Comparison of ENCODE assay signal across 19 cellular contexts in the genomic region with DNA sequence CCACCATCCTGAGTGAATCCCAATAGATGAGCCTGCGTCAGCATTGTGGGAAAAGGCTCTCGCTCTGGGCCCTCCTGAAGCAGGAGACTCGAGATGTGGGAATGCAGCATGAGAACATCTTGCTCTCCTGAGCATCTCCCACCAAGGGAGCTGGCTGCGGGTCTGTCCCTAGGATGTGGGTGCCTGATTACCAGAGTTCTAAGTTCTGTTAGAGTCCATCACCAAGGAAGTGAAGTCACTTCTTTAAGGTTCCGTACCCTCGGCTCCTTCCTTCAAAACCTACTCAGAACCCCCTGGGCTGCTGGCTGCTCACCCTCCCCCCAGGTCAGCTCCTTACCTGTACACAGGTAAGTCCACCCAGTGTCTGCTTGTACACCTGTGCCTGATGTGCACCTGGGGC.
DNase-seq lines count a peak whose midpoint lies in the region; ATAC-seq and TF ChIP-seq lines count a peak whose summit lies in the region.
"Had no signal": no experiment of that assay in that cellular context is flagged by ENCODE, and none has a peak within 500 bp of the region (broad histone marks: within the 10 kb centered on the region; RNA-seq: fewer than 3 reads in every experiment).

No MANE protein-coding gene starts in this region.

- H3K4me3 Mint-ChIP-seq in activated CD8-positive, alpha-beta memory T cell treated with anti-CD3 and anti-CD28 coated beads, Interleukin-2, amount 10 ng/mL, durations not matched to agents 7 days and 5 days = no peak overlapping the region
- peak overlapping the region; percentile 41 to 48 for H3K4me3 Mint-ChIP-seq in effector memory CD8-positive, alpha-beta T cell
- no peak overlapping the region for H3K4me3 Mint-ChIP-seq in stimulated activated effector memory CD8-positive, alpha-beta T cell treated with anti-CD3 and anti-CD28 coated beads, Interleukin-12 subunit alpha, Interleukin-12 subunit beta, amount 100 ng/mL, for 72 hours
- H3K4me3 Mint-ChIP-seq: T-helper 1 cell treated with Interleukin-12 subunit alpha and Interleukin-12 subunit beta and Interleukin-4 antibody, amounts not matched to agents 30 μg/mL and 1 μg/mL, for 36 hours had no signal

- H3K9me3 Mint-ChIP-seq in activated CD8-positive, alpha-beta memory T cell treated with anti-CD3 and anti-CD28 coated beads, Interleukin-2, amount 10 ng/mL, durations not matched to agents 7 days and 5 days (ENCODE audit: low read depth) = no peaks in the 10 kb centered on the region
- no peaks in the 10 kb centered on the region for H3K9me3 Mint-ChIP-seq in effector memory CD8-positive, alpha-beta T cell
- no peaks in the 10 kb centered on the region for H3K9me3 Mint-ChIP-seq in stimulated activated effector memory CD8-positive, alpha-beta T cell treated with anti-CD3 and anti-CD28 coated beads, Interleukin-12 subunit alpha, Interleukin-12 subunit beta, amount 100 ng/mL, for 72 hours
- H3K9me3 Mint-ChIP-seq: T-helper 1 cell treated with Interleukin-12 subunit alpha and Interleukin-12 subunit beta and Interleukin-4 antibody, amounts not matched to agents 30 μg/mL and 1 μg/mL, for 36 hours had no signal

- H3K9me3 ChIP-seq in DND-41 (ENCODE audit: insufficient read depth, low read length, severe bottlenecking) = no peaks in the 10 kb centered on the region
- no peaks in the 10 kb centered on the region for H3K9me3 ChIP-seq in smooth muscle cell (replicated peaks; ENCODE audit: low read depth)

- peaks cover 28% of the 10 kb centered on the region for H3K4me1 Mint-ChIP-seq in activated CD8-positive, alpha-beta memory T cell treated with anti-CD3 and anti-CD28 coated beads, Interleukin-2, amount 10 ng/mL, durations not matched to agents 7 days and 5 days
- H3K4me1 Mint-ChIP-seq in effector memory CD8-positive, alpha-beta T cell (ENCODE audit: low read depth in 2 of 2) = peaks cover 57 to 67% of the 10 kb centered on the region in 2 donors
- H3K4me1 Mint-ChIP-seq in stimulated activated effector memory CD8-positive, alpha-beta T cell treated with anti-CD3 and anti-CD28 coated beads, Interleukin-12 subunit alpha, Interleukin-12 subunit beta, amount 100 ng/mL, for 72 hours = peaks cover 44% of the 10 kb centered on the region

- H3K27ac Mint-ChIP-seq in activated CD8-positive, alpha-beta memory T cell treated with anti-CD3 and anti-CD28 coated beads, Interleukin-2, amount 10 ng/mL, durations not matched to agents 7 days and 5 days = no peak overlapping the region
- H3K27ac Mint-ChIP-seq in effector memory CD8-positive, alpha-beta T cell = peak overlapping the region; percentile 95 to 96
- peak overlapping the region; percentile 52 for H3K27ac Mint-ChIP-seq in stimulated activated effector memory CD8-positive, alpha-beta T cell treated with anti-CD3 and anti-CD28 coated beads, Interleukin-12 subunit alpha, Interleukin-12 subunit beta, amount 100 ng/mL, for 72 hours
- H3K27ac Mint-ChIP-seq: T-helper 1 cell treated with Interleukin-12 subunit alpha and Interleukin-12 subunit beta and Interleukin-4 antibody, amounts not matched to agents 30 μg/mL and 1 μg/mL, for 36 hours had no signal

- no peaks in the 10 kb centered on the region for H4K20me1 ChIP-seq in DND-41 (ENCODE audit: insufficient read depth, low read length)
- no peaks in the 10 kb centered on the region for H4K20me1 ChIP-seq in smooth muscle cell (ENCODE audit: low read depth)

- CTCF ChIA-PET in activated CD8-positive, alpha-beta memory T cell treated with anti-CD3 and anti-CD28 coated beads, Interleukin-2, amount 10 ng/mL, durations not matched to agents 7 days and 5 days (lab: Charles Lee) = interaction anchor here (1.1 to 6.5 kb wide), 14 partner anchors 11 to 168 kb away, joined by 3 to 80 read pairs (median 19); no protein-coding TSS in a partner anchor

- H3K79me2 ChIP-seq in DND-41 (ENCODE audit: insufficient read depth, low read length) (no peaks in the 10 kb centered on the region), smooth muscle cell (ENCODE audit: low read depth) (no peaks in the 10 kb centered on the region)

- H3K27me3 ChIP-seq in DND-41 (ENCODE audit: insufficient read depth, low read length, poor library complexity) (no peaks in the 10 kb centered on the region), smooth muscle cell (ENCODE audit: low read depth) (peaks cover 42% of the 10 kb centered on the region)

- H2AFZ ChIP-seq in DND-41 (ENCODE audit: low read depth, low read length) (no peak overlapping the region), smooth muscle cell (ENCODE audit: low read depth) (no peak overlapping the region)
- H2AFZ ChIP-seq: GM23248 had no signal

- H3K4me1 ChIP-seq in DND-41 (ENCODE audit: insufficient read depth, low read length) (peaks cover 42% of the 10 kb centered on the region), smooth muscle cell (ENCODE audit: low read depth) (no peaks in the 10 kb centered on the region)

- 85% methylated on average over 6 of the region's 6 CpGs for WGBS in smooth muscle cell (ENCODE audit: low lambda C conversion rate)

- H3K9ac ChIP-seq in DND-41 (ENCODE audit: low read depth, low read length) = peak overlapping the region; percentile 40
- no peak overlapping the region for H3K9ac ChIP-seq in smooth muscle cell (ENCODE audit: low read depth)
- H3K9ac ChIP-seq: GM23248 had no signal

- no peaks in the 10 kb centered on the region for H3K36me3 Mint-ChIP-seq in activated CD8-positive, alpha-beta memory T cell treated with anti-CD3 and anti-CD28 coated beads, Interleukin-2, amount 10 ng/mL, durations not matched to agents 7 days and 5 days
- H3K36me3 Mint-ChIP-seq in effector memory CD8-positive, alpha-beta T cell (ENCODE audit: insufficient read depth) = peaks cover 6% of the 10 kb centered on the region
- no peaks in the 10 kb centered on the region for H3K36me3 Mint-ChIP-seq in stimulated activated effector memory CD8-positive, alpha-beta T cell treated with anti-CD3 and anti-CD28 coated beads, Interleukin-12 subunit alpha, Interleukin-12 subunit beta, amount 100 ng/mL, for 72 hours

- H3K36me3 ChIP-seq in DND-41 (ENCODE audit: insufficient read depth, low read length) (no peaks in the 10 kb centered on the region), smooth muscle cell (ENCODE audit: low read depth) (no peaks in the 10 kb centered on the region)

- no peak for ATAC-seq in activated CD8-positive, alpha-beta memory T cell treated with anti-CD3 and anti-CD28 coated beads, Interleukin-2, amount 10 ng/mL, durations not matched to agents 7 days and 5 days
- ATAC-seq in DND-41 (ENCODE audit: insufficient read depth, low read depth) = no peak
- ATAC-seq in effector memory CD8-positive, alpha-beta T cell (replicated peaks) = no peak
- no peak for ATAC-seq in stimulated activated effector memory CD8-positive, alpha-beta T cell treated with anti-CD3 and anti-CD28 coated beads, Interleukin-12 subunit alpha, Interleukin-12 subunit beta, amount 100 ng/mL, for 72 hours
- no peak for ATAC-seq in esophagus mucosa
- ATAC-seq: HCT116 had no signal

- H3F3A ChIP-seq in smooth muscle cell (ENCODE audit: low read depth) = no peaks in the 10 kb centered on the region

- peak; percentile 36 for DNase-seq in activated CD8-positive, alpha-beta memory T cell treated with anti-CD3 and anti-CD28 coated beads, Interleukin-2, amount 10 ng/mL, durations not matched to agents 7 days and 5 days
- no peak for DNase-seq in activated CD8-positive, alpha-beta memory T cell treated with anti-CD3 and anti-CD28 coated beads, Interleukin-2, amount 50 U/mL, for 48 hours
- DNase-seq in DND-41 (no peak), smooth muscle cell (lab: John Stamatoyannopoulos, UW; ENCODE audit: unreplicated experiment) (no peak), HUDEP-2 (lab: John Stamatoyannopoulos, UW; ENCODE audit: unreplicated experiment in 76 of 76) (no peak)
- no peak for DNase-seq in effector memory CD8-positive, alpha-beta T cell
- no peak for DNase-seq in stimulated activated effector memory CD8-positive, alpha-beta T cell treated with anti-CD3 and anti-CD28 coated beads, Interleukin-12 subunit alpha, Interleukin-12 subunit beta, amount 100 ng/mL, for 72 hours (ENCODE audit: low spot score in 2 of 2)
- DNase-seq: AML-193, GM23248, MV-4-11, NCI-H1694, NCI-H2227 treated with DMSO at 0.1 percent for 48 hours, NCI-H526, OCI-M1, RPMI8226, SIG-M5 had no signal

- H3K4me3 ChIP-seq in DND-41 (ENCODE audit: low read depth in 1 of 2, low read length in 2 of 2) (no peak overlapping the region), smooth muscle cell (no peak overlapping the region)
- H3K4me3 ChIP-seq: GM23248 had no signal

- TF ChIP-seq CTCF in DND-41 (IDR thresholded peaks at IDR 0.05; ENCODE audit: borderline replicate concordance, extremely low read depth, low read length, poor library complexity, severe bottlenecking) = no peak
- TF ChIP-seq CTCF in smooth muscle cell (IDR thresholded peaks at IDR 0.05; ENCODE audit: borderline replicate concordance, insufficient read depth, poor library complexity, severe bottlenecking) = no peak

- H3K27ac ChIP-seq in DND-41 (ENCODE audit: low read length) (peak overlapping the region; percentile 86), smooth muscle cell (ENCODE audit: low read depth) (no peak overlapping the region)
- H3K27ac ChIP-seq: GM23248 had no signal

- H3K27me3 Mint-ChIP-seq in activated CD8-positive, alpha-beta memory T cell treated with anti-CD3 and anti-CD28 coated beads, Interleukin-2, amount 10 ng/mL, durations not matched to agents 7 days and 5 days = peaks cover 6% of the 10 kb centered on the region
- H3K27me3 Mint-ChIP-seq in effector memory CD8-positive, alpha-beta T cell = no peaks in the 10 kb centered on the region

- H3K4me2 ChIP-seq in DND-41 (ENCODE audit: insufficient read depth, low read length) (no peak overlapping the region; the same call in 1 of the 2 replicates), smooth muscle cell (no peak overlapping the region)

Comparison
In these comparisons a context has a peak if more than half of its experiments do, and no peak if none do; other contexts are left out.
1. H3K4me3 Mint-ChIP-seq: peak in effector memory CD8-positive, alpha-beta T cell (2 of 2); none in activated CD8-positive, alpha-beta memory T cell treated with anti-CD3 and anti-CD28 coated beads, Interleukin-2, amount 10 ng/mL, durations not matched to agents 7 days and 5 days (single experiment) and stimulated activated effector memory CD8-positive, alpha-beta T cell treated with anti-CD3 and anti-CD28 coated beads, Interleukin-12 subunit alpha, Interleukin-12 subunit beta, amount 100 ng/mL, for 72 hours (single experiment).